Comparison of ENCODE assay signal across 9 cellular contexts in genomic region chr11:62614275-62614674, GRCh38. TPM values are rescaled to one million over a fixed set of nuclear protein-coding genes. Genes with fewer than 3 reads are reported as not detected.
DNase-seq lines count a peak whose midpoint lies in the region; ATAC-seq and TF ChIP-seq lines count a peak whose summit lies in the region.
"Had no signal": no experiment of that assay in that cellular context is flagged by ENCODE, and none has a peak within 500 bp of the region (broad histone marks: within the 10 kb centered on the region; RNA-seq: fewer than 3 reads in every experiment).

No MANE protein-coding gene starts in this region.

- peak; percentile 58 for DNase-seq in HT-29 (ENCODE audit: low spot score)
- peak; percentile 75 for DNase-seq in activated CD4-positive, alpha-beta memory T cell treated with anti-CD3 and anti-CD28 coated beads for 36 hours
- peak in 1 of 2 donors; percentile 49 for DNase-seq in foreskin keratinocyte
- peak; percentile 39 to 46 (median 44) for DNase-seq in stimulated activated CD4-positive, alpha-beta T cell treated with anti-CD3 and anti-CD28 coated beads, TNF-alpha, amount 100 ng/mL, for 48 hours (ENCODE audit: low read depth in 3 of 3)
- DNase-seq in cerebellar nuclear complex (lab: John Stamatoyannopoulos, UW) = no peak
- no peak for DNase-seq in SIG-M5 treated with dmso at 0.1 percent for 504 hours (lab: John Stamatoyannopoulos, UW; ENCODE audit: unreplicated experiment)
- DNase-seq: NCI-H1694 had no signal

- intact Hi-C loops in activated CD4-positive, alpha-beta memory T cell treated with anti-CD3 and anti-CD28 coated beads for 36 hours (cut with micrococcal nuclease) = loop anchor here (5.0 kb wide), 2 partner anchors 78 to 228 kb away; no protein-coding TSS in a partner anchor

- H3K4me3 Mint-ChIP-seq in activated CD4-positive, alpha-beta memory T cell treated with anti-CD3 and anti-CD28 coated beads for 36 hours = no peak overlapping the region

- H3K27me3 ChIP-seq in foreskin keratinocyte = no peaks in the 10 kb centered on the region

- peaks cover 26% of the 10 kb centered on the region for H3K36me3 Mint-ChIP-seq in activated CD4-positive, alpha-beta memory T cell treated with anti-CD3 and anti-CD28 coated beads for 36 hours

- ATAC-seq in foreskin keratinocyte = peak; percentile 67
- no peak for ATAC-seq in HG03095 (IDR thresholded peaks at IDR 0.05; ENCODE audit: unreplicated experiment)
- no peak for ATAC-seq in GM19395 (IDR thresholded peaks at IDR 0.05; ENCODE audit: unreplicated experiment)

- H3K4me1 ChIP-seq in foreskin keratinocyte = peaks cover 9% of the 10 kb centered on the region

- POLR2A ChIA-PET in activated CD4-positive, alpha-beta memory T cell treated with anti-CD3 and anti-CD28 coated beads for 36 hours (lab: Charles Lee) = interaction anchor here (1.8 kb wide), 1 partner anchor 22 kb away, joined by 6 read pairs; the partner anchor contains the start of gene TUT1

- no peaks in the 10 kb centered on the region for H3K27me3 Mint-ChIP-seq in activated CD4-positive, alpha-beta memory T cell treated with anti-CD3 and anti-CD28 coated beads for 36 hours

- no peak overlapping the region for H3K27ac ChIP-seq in foreskin keratinocyte

- peaks cover 39% of the 10 kb centered on the region for H3K4me1 Mint-ChIP-seq in activated CD4-positive, alpha-beta memory T cell treated with anti-CD3 and anti-CD28 coated beads for 36 hours (ENCODE audit: low read depth)

- H3K9me3 Mint-ChIP-seq in activated CD4-positive, alpha-beta memory T cell treated with anti-CD3 and anti-CD28 coated beads for 36 hours = no peaks in the 10 kb centered on the region

- TF ChIP-seq CTCF in foreskin keratinocyte (conservative IDR thresholded peaks at IDR 0.05) = no peak

- peak overlapping the region; percentile 72 for H3K27ac Mint-ChIP-seq in activated CD4-positive, alpha-beta memory T cell treated with anti-CD3 and anti-CD28 coated beads for 36 hours

- CTCF ChIA-PET in activated CD4-positive, alpha-beta memory T cell treated with anti-CD3 and anti-CD28 coated beads for 36 hours (lab: Charles Lee) = interaction anchor here (1.8 kb wide), 1 partner anchor 51 kb away, joined by 6 read pairs; the partner anchor contains the start of genes C11orf98 and CSKMT

RNA-seq across cellular contexts. Expression of gene ROM1, which starts 1.2 kb away (rescaled TPM):
- total RNA-seq in HT-29 (2014; rRNA removed; shearing (Covaris generic)) = 10.9 and 13.6 TPM in 2 replicates
- total RNA-seq in activated CD4-positive, alpha-beta memory T cell treated with anti-CD3 and anti-CD28 coated beads for 36 hours = 1 to 10 TPM; 1.1 to 1.5 TPM
- 1.0 and 1.2 TPM in 2 replicates for total RNA-seq in foreskin keratinocyte
- polyA plus RNA-seq in foreskin keratinocyte = 1.5 and 1.8 TPM in 2 replicates

RNA-seq across cellular contexts. Expression of gene EML3, which starts 1.7 kb away (rescaled TPM):
- total RNA-seq in HT-29 (2014; rRNA removed; shearing (Covaris generic)) = 72.3 and 72.5 TPM in 2 replicates
- 100 to 1,000 TPM; 113 to 116 TPM for total RNA-seq in activated CD4-positive, alpha-beta memory T cell treated with anti-CD3 and anti-CD28 coated beads for 36 hours
- 21.5 and 21.6 TPM in 2 replicates for total RNA-seq in foreskin keratinocyte
- polyA plus RNA-seq in foreskin keratinocyte = 19.7 and 22.9 TPM in 2 replicates

RNA-seq across cellular contexts. Expression of gene B3GAT3, which starts 7.5 kb away (rescaled TPM):
- 63.1 and 82.8 TPM in 2 replicates for total RNA-seq in HT-29 (2014; rRNA removed; shearing (Covaris generic))
- 10 to 100 TPM; 67.0 to 70.4 TPM for total RNA-seq in activated CD4-positive, alpha-beta memory T cell treated with anti-CD3 and anti-CD28 coated beads for 36 hours
- total RNA-seq in foreskin keratinocyte = 27.4 and 35.3 TPM in 2 replicates
- 39.9 and 50.0 TPM in 2 replicates for polyA plus RNA-seq in foreskin keratinocyte

RNA-seq across cellular contexts. Expression of gene MTA2, which starts 12.6 kb away (rescaled TPM):
- 223 and 229 TPM in 2 replicates for total RNA-seq in HT-29 (2014; rRNA removed; shearing (Covaris generic))
- total RNA-seq in activated CD4-positive, alpha-beta memory T cell treated with anti-CD3 and anti-CD28 coated beads for 36 hours = 100 to 1,000 TPM; 166 to 167 TPM
- total RNA-seq in foreskin keratinocyte = 172 and 183 TPM in 2 replicates
- polyA plus RNA-seq in foreskin keratinocyte = 93.6 and 107 TPM in 2 replicates

RNA-seq across cellular contexts. Expression of gene TUT1, which starts 23.0 kb away (rescaled TPM):
- total RNA-seq in HT-29 (2014; rRNA removed; shearing (Covaris generic)) = 19.3 and 25.1 TPM in 2 replicates
- total RNA-seq in activated CD4-positive, alpha-beta memory T cell treated with anti-CD3 and anti-CD28 coated beads for 36 hours = 10 to 100 TPM; 32.7 to 34.2 TPM
- 12.1 and 13.1 TPM in 2 replicates for total RNA-seq in foreskin keratinocyte
- 12.7 and 13.6 TPM in 2 replicates for polyA plus RNA-seq in foreskin keratinocyte

Comparison
In these comparisons a context has a peak if more than half of its experiments do, and no peak if none do; other contexts are left out.
1. DNase-seq: peak in HT-29 (single experiment), activated CD4-positive, alpha-beta memory T cell treated with anti-CD3 and anti-CD28 coated beads for 36 hours (single experiment) and stimulated activated CD4-positive, alpha-beta T cell treated with anti-CD3 and anti-CD28 coated beads, TNF-alpha, amount 100 ng/mL, for 48 hours (3 of 3); none in cerebellar nuclear complex (0 of 2) and SIG-M5 treated with dmso at 0.1 percent for 504 hours (single experiment).